ENCODE assay signal across 8 cellular contexts in the genomic region with DNA sequence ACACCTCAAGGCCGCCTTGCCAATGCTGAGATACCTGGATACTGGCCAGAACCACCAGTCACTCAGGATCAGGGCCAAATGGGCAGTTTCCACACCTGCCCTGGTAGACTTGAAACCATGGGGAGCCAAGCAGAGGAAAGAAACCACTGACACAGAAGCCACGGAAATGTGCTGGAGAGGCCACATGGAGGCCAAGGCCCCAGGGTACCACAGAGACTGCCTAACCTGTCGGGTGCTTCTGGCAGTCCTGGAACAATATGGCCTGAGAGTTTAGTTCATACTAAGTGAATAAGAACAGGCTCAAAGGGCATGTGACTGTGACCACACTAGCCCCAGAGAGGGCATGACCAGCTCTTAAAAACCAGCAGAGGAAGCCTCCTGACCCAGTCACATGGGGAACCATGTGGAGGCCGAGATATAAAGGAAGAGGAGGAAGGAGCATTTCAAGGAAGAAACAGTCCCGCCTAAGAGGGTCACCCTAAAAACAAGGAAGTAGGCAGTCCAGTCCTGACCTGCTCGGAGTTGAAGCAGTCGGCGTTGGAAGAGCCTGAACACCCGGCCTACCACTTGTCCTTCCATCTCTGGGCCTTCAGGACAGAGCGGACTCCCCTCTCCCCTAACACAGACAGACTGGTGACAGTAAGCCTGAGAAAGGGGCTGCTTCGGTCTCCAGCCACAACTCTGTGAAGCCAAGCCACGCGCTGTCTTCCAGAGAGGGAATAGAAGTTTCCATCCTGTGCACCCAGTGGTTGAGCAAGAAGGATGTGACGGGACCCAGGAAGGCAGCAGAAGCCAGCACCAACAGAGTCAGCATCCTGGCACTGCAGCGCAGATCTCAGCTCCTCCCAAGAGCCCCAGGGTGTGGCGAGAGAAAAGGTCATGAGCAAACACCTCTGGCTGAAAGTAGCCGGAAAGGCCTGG. TPM values are rescaled to one million over a fixed set of nuclear protein-coding genes. Genes with fewer than 3 reads are reported as not detected.
DNase-seq lines count a peak whose midpoint lies in the region; ATAC-seq, FAIRE-seq and TF ChIP-seq lines count a peak whose summit lies in the region.

A gene with protein sequence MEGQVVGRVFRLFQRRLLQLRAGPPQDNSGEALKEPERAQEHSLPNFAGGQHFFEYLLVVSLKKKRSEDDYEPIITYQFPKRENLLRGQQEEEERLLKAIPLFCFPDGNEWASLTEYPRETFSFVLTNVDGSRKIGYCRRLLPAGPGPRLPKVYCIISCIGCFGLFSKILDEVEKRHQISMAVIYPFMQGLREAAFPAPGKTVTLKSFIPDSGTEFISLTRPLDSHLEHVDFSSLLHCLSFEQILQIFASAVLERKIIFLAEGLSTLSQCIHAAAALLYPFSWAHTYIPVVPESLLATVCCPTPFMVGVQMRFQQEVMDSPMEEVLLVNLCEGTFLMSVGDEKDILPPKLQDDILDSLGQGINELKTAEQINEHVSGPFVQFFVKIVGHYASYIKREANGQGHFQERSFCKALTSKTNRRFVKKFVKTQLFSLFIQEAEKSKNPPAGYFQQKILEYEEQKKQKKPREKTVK (minus strand): TSS at position 766 of the 921 bp plus-strand sequence. CDS start 187 bp downstream, at position 579.

- peaks cover 29 to 62% (median 44%) of the 10 kb centered on the region in 3 donors for H3K36me3 Mint-ChIP-seq in CD8-positive, alpha-beta memory T cell
- peaks cover 21% of the 10 kb centered on the region for H3K36me3 Mint-ChIP-seq in T-helper 17 cell (ENCODE audit: low read depth)
- H3K36me3 Mint-ChIP-seq in central memory CD8-positive, alpha-beta T cell (ENCODE audit: insufficient read depth), result peaks cover 59% of the 10 kb centered on the region
- H3K36me3 Mint-ChIP-seq in natural killer cell treated with Interleukin-12 subunit alpha and Interleukin-12 subunit beta and Interleukin-15 and Interleukin-18, amount 100 ng/mL, for 72 hours, result peaks cover 29% of the 10 kb centered on the region

- H3K36me3 ChIP-seq in CD8-positive, alpha-beta memory T cell (ENCODE audit: insufficient read depth, low read length), result peaks cover 41% of the 10 kb centered on the region
- peaks cover 19% of the 10 kb centered on the region for H3K36me3 ChIP-seq in thymus (ENCODE audit: control insufficient read depth, insufficient read depth)

- peaks cover 61% of the 10 kb centered on the region for H3K4me1 ChIP-seq in CD8-positive, alpha-beta memory T cell (ENCODE audit: insufficient read depth, low read length)
- H3K4me1 ChIP-seq in thymus (ENCODE audit: control insufficient read depth, insufficient read depth, low read length), result peaks cover 51% of the 10 kb centered on the region

- H3K4me3 Mint-ChIP-seq in CD8-positive, alpha-beta memory T cell, result peak within 1 kb of the TSS; percentile 97 to 100 (median 99)
- peak within 1 kb of the TSS; percentile 98 for H3K4me3 Mint-ChIP-seq in T-helper 17 cell
- peak within 1 kb of the TSS; percentile 99 for H3K4me3 Mint-ChIP-seq in central memory CD8-positive, alpha-beta T cell
- H3K4me3 Mint-ChIP-seq in natural killer cell treated with Interleukin-12 subunit alpha and Interleukin-12 subunit beta and Interleukin-15 and Interleukin-18, amount 100 ng/mL, for 72 hours, result peak within 1 kb of the TSS; percentile 98

- FAIRE-seq in H54 (lab: Jason Lieb, UNC) (no peak), frontal cortex (lab: Jason Lieb, UNC) (no peak)

- H3K9me3 Mint-ChIP-seq in CD8-positive, alpha-beta memory T cell, result no peaks in the 10 kb centered on the region
- no peaks in the 10 kb centered on the region for H3K9me3 Mint-ChIP-seq in central memory CD8-positive, alpha-beta T cell
- no peaks in the 10 kb centered on the region for H3K9me3 Mint-ChIP-seq in natural killer cell treated with Interleukin-12 subunit alpha and Interleukin-12 subunit beta and Interleukin-15 and Interleukin-18, amount 100 ng/mL, for 72 hours

- H3K4me1 Mint-ChIP-seq in CD8-positive, alpha-beta memory T cell, result peaks cover 69 to 71% (median 70%) of the 10 kb centered on the region in 3 donors
- peaks cover 56% of the 10 kb centered on the region for H3K4me1 Mint-ChIP-seq in T-helper 17 cell
- H3K4me1 Mint-ChIP-seq in central memory CD8-positive, alpha-beta T cell, result peaks cover 71% of the 10 kb centered on the region
- H3K4me1 Mint-ChIP-seq in natural killer cell treated with Interleukin-12 subunit alpha and Interleukin-12 subunit beta and Interleukin-15 and Interleukin-18, amount 100 ng/mL, for 72 hours (ENCODE audit: low read depth in 2 of 2), result peaks cover 80 to 84% of the 10 kb centered on the region in 2 donors

- H3K27ac ChIP-seq in CD8-positive, alpha-beta memory T cell (ENCODE audit: low read depth, low read length), result peak within 1 kb of the TSS; percentile 62
- peak within 1 kb of the TSS; percentile 86 for H3K27ac ChIP-seq in thymus (ENCODE audit: low read depth)

- peak; percentile 20 for ATAC-seq in T-helper 17 cell
- ATAC-seq in central memory CD8-positive, alpha-beta T cell (replicated peaks; ENCODE audit: extremely low read depth, poor library complexity, severe bottlenecking), result peak; percentile 16
- peak; percentile 71 to 79 for ATAC-seq in natural killer cell treated with Interleukin-12 subunit alpha and Interleukin-12 subunit beta and Interleukin-15 and Interleukin-18, amount 100 ng/mL, for 72 hours
- no peak for ATAC-seq in GM21381 (IDR thresholded peaks at IDR 0.05; ENCODE audit: unreplicated experiment)

- H3K27me3 Mint-ChIP-seq in CD8-positive, alpha-beta memory T cell, result peaks cover 0 to 3% of the 10 kb centered on the region in 2 donors
- no peaks in the 10 kb centered on the region for H3K27me3 Mint-ChIP-seq in T-helper 17 cell
- H3K27me3 Mint-ChIP-seq in central memory CD8-positive, alpha-beta T cell, result no peaks in the 10 kb centered on the region
- H3K27me3 Mint-ChIP-seq in natural killer cell treated with Interleukin-12 subunit alpha and Interleukin-12 subunit beta and Interleukin-15 and Interleukin-18, amount 100 ng/mL, for 72 hours, result no peaks in the 10 kb centered on the region

- peak within 1 kb of the TSS; percentile 93 to 100 (median 96) for H3K27ac Mint-ChIP-seq in CD8-positive, alpha-beta memory T cell
- peak within 1 kb of the TSS; percentile 98 for H3K27ac Mint-ChIP-seq in T-helper 17 cell
- peak within 1 kb of the TSS; percentile 99 for H3K27ac Mint-ChIP-seq in central memory CD8-positive, alpha-beta T cell (ENCODE audit: low read depth)
- H3K27ac Mint-ChIP-seq in natural killer cell treated with Interleukin-12 subunit alpha and Interleukin-12 subunit beta and Interleukin-15 and Interleukin-18, amount 100 ng/mL, for 72 hours, result peak within 1 kb of the TSS; percentile 94 to 99

- no peaks in the 10 kb centered on the region for H3K27me3 ChIP-seq in CD8-positive, alpha-beta memory T cell (ENCODE audit: insufficient read depth, low read length, poor library complexity, severe bottlenecking)
- no peaks in the 10 kb centered on the region for H3K27me3 ChIP-seq in thymus (ENCODE audit: control insufficient read depth, insufficient read depth)

- H3K9me3 ChIP-seq in CD8-positive, alpha-beta memory T cell (ENCODE audit: low read length), result no peaks in the 10 kb centered on the region
- no peaks in the 10 kb centered on the region for H3K9me3 ChIP-seq in T-helper 17 cell (ENCODE audit: control insufficient read depth, low read length, poor library complexity, severe bottlenecking)
- H3K9me3 ChIP-seq in thymus (ENCODE audit: control insufficient read depth), result no peaks in the 10 kb centered on the region

- DNase-seq in CD8-positive, alpha-beta memory T cell, result peak; percentile 30 to 66 (median 42)
- no peak for DNase-seq in T-helper 17 cell
- DNase-seq in central memory CD8-positive, alpha-beta T cell (ENCODE audit: low spot score in 2 of 2), result no peak
- DNase-seq in natural killer cell treated with Interleukin-12 subunit alpha and Interleukin-12 subunit beta and Interleukin-15 and Interleukin-18, amount 100 ng/mL, for 72 hours (ENCODE audit: low spot score), result peak; percentile 85
- no peak for DNase-seq in H54 (ENCODE audit: insufficient read length, low spot score)
- DNase-seq in frontal cortex (ENCODE audit: low spot score in 2 of 2), result no peak

- no peak for TF ChIP-seq POLR2A in H54 (IDR thresholded peaks at IDR 0.05; ENCODE audit: low read depth, low read length)

- WGBS in thymus, result 86% methylated on average over 17 of the region's 17 CpGs

- POLR2A ChIA-PET in CD8-positive, alpha-beta memory T cell (lab: Charles Lee), result interaction anchor here (0.6 to 10.8 kb wide), 5 partner anchors 8 to 442 kb away, joined by 3 to 259 read pairs (median 4); partner anchors contain the start of genes CEPT1 and DRAM2

- H3K4me3 ChIP-seq in CD8-positive, alpha-beta memory T cell (ENCODE audit: low read length), result peak within 1 kb of the TSS; percentile 96
- H3K4me3 ChIP-seq in thymus (ENCODE audit: low read length), result peak within 1 kb of the TSS; percentile 37

- CTCF ChIA-PET in CD8-positive, alpha-beta memory T cell (lab: Charles Lee), result interaction anchor here (1.8 to 10.8 kb wide), 2 partner anchors 19 to 49 kb away, joined by 7 to 252 read pairs; no protein-coding TSS in a partner anchor

RNA-seq across cellular contexts. Expression of the gene that starts here (rescaled TPM):
- 100 to 1,000 TPM; 185 to 196 TPM for total RNA-seq in CD8-positive, alpha-beta memory T cell
- polyA plus RNA-seq in CD8-positive, alpha-beta memory T cell, result 258 TPM
- total RNA-seq in T-helper 17 cell (100 to 1,000 TPM in 1 of 2 donors, 10 to 100 TPM in 1; 62.4 to 126 TPM), frontal cortex (1.2 TPM)
- total RNA-seq in natural killer cell treated with Interleukin-12 subunit alpha and Interleukin-12 subunit beta and Interleukin-15 and Interleukin-18, amount 100 ng/mL, for 72 hours, result 100 to 1,000 TPM; 103 to 118 TPM
- 134 TPM for polyA plus RNA-seq in thymus

Comparison
In these comparisons a context has a peak if more than half of its experiments do, and no peak if none do; other contexts are left out.
1. RNA of the gene that starts here (total RNA-seq): 185 to 196 TPM in CD8-positive, alpha-beta memory T cell, 62.4 to 126 TPM in T-helper 17 cell and 103 to 118 TPM in natural killer cell treated with Interleukin-12 subunit alpha and Interleukin-12 subunit beta and Interleukin-15 and Interleukin-18, amount 100 ng/mL, for 72 hours; 1.2 TPM in frontal cortex (single experiment); every median in the first group is over 10 times any median in the second.
2. DNase-seq: peak in CD8-positive, alpha-beta memory T cell (5 of 5) and natural killer cell treated with Interleukin-12 subunit alpha and Interleukin-12 subunit beta and Interleukin-15 and Interleukin-18, amount 100 ng/mL, for 72 hours (single experiment); none in T-helper 17 cell (0 of 3), central memory CD8-positive, alpha-beta T cell (0 of 2), H54 (single experiment) and frontal cortex (0 of 2).
3. Peak in every context shown above with its lines, with median percentiles within 50 percentile points of each other: H3K27ac Mint-ChIP-seq and H3K4me3 Mint-ChIP-seq.